Comparison of ENCODE assay signal across 9 cellular contexts in the genomic region with DNA sequence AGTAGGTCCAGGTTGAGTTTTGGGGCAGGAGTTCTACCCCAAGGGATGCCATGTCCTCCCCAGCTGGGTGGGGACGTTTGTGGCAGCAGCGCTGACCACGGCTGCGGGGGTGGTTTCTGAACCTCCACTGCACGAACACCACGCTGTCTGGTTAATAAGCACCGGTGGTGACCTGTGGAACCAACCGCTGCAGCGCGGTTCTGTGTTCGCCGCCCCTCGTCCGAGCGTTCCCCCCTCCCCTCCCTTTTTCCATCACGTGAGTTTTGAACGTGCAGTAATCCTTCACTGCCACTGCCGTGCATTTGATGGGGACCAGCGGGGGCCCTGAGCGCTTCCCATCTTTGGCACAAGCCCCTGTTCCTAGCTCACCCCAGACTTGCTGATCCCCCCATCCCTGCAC.
"Had no signal": no experiment of that assay in that cellular context is flagged by ENCODE, and none has a peak within 500 bp of the region (broad histone marks: within the 10 kb centered on the region; RNA-seq: fewer than 3 reads in every experiment).

No MANE protein-coding gene starts in this region.

- H3K27me3 ChIP-seq: left lung, upper lobe of left lung had no signal

- H3K9me3 ChIP-seq: left lung, upper lobe of left lung had no signal

- H3K9me3 Mint-ChIP-seq: activated naive CD4-positive, alpha-beta T cell treated with anti-CD3 and anti-CD28 coated beads, Interleukin-2, amount 50 U/mL, for 24 hours; central memory CD8-positive, alpha-beta T cell; dendritic cell treated with granulocyte-macrophage colony-stimulating factor and Interleukin-4, amounts not matched to agents 40 ng/mL and 50 ng/mL, for 4 days; neural crest cell had no signal

- H3K27me3 Mint-ChIP-seq: activated naive CD4-positive, alpha-beta T cell treated with anti-CD3 and anti-CD28 coated beads, Interleukin-2, amount 50 U/mL, for 24 hours; central memory CD8-positive, alpha-beta T cell; dendritic cell treated with granulocyte-macrophage colony-stimulating factor and Interleukin-4, amounts not matched to agents 40 ng/mL and 50 ng/mL, for 4 days had no signal

- H3K4me3 Mint-ChIP-seq: activated naive CD4-positive, alpha-beta T cell treated with anti-CD3 and anti-CD28 coated beads, Interleukin-2, amount 50 U/mL, for 24 hours; central memory CD8-positive, alpha-beta T cell; dendritic cell treated with granulocyte-macrophage colony-stimulating factor and Interleukin-4, amounts not matched to agents 40 ng/mL and 50 ng/mL, for 4 days had no signal

- H3K27ac ChIP-seq: left lung, upper lobe of left lung had no signal

- DNase-seq: left lung, mesendoderm, small intestine had no signal

- H3K27ac Mint-ChIP-seq: activated naive CD4-positive, alpha-beta T cell treated with anti-CD3 and anti-CD28 coated beads, Interleukin-2, amount 50 U/mL, for 24 hours; dendritic cell treated with granulocyte-macrophage colony-stimulating factor and Interleukin-4, amounts not matched to agents 40 ng/mL and 50 ng/mL, for 4 days had no signal

- H3K4me1 Mint-ChIP-seq: activated naive CD4-positive, alpha-beta T cell treated with anti-CD3 and anti-CD28 coated beads, Interleukin-2, amount 50 U/mL, for 24 hours; central memory CD8-positive, alpha-beta T cell had no signal

- H3K4me3 ChIP-seq: left lung, upper lobe of left lung had no signal

- ATAC-seq: activated CD4-positive, CD25-positive, alpha-beta regulatory T cell treated with anti-CD3 and anti-CD28 coated beads, Interleukin-2, amount 50 U/mL, for 24 hours; left lung had no signal

- FAIRE-seq: small intestine had no signal
